18 cellular contexts compared by ENCODE assay signal in genomic region chr7:112982441-112983063, GRCh38.
A peak's percentile ranks its signal among the peaks of the same experiment; 100 is the strongest.
DNase-seq lines count a peak whose midpoint lies in the region; ATAC-seq, FAIRE-seq and TF ChIP-seq lines count a peak whose summit lies in the region.
"Had no signal": no experiment of that assay in that cellular context is flagged by ENCODE, and none has a peak within 500 bp of the region (broad histone marks: within the 10 kb centered on the region; RNA-seq: fewer than 3 reads in every experiment).

No MANE protein-coding gene starts in this region.

- DNase-seq in right atrium auricular region (ENCODE audit: low spot score): no peak
- DNase-seq in heart right ventricle: no peak
- no peak for DNase-seq in stimulated activated naive B cell treated with anti-CD40 and anti-IgM and Interleukin-4, amounts not matched to agents 10 μg/mL and 1 μg/mL and 100 μg/mL, for 72 hours
- no peak for DNase-seq in stomach
- DNase-seq in HepG2 (ENCODE audit: low spot score): no peak
- no peak for DNase-seq in breast epithelium (ENCODE audit: low spot score in 2 of 2)
- DNase-seq: activated CD4-positive, alpha-beta T cell treated with anti-CD3 and anti-CD28 coated beads, Interleukin-2, amount 50 U/mL, for 48 hours; dorsolateral prefrontal cortex; HCEC 1CT; left lung; NCI-H510A treated with DMSO at 0.1 percent for 48 hours; psoas muscle; SK-N-SH; testis had no signal

- peaks cover 0 to 23% of the 10 kb centered on the region in 2 donors for H3K4me1 ChIP-seq in right atrium auricular region
- H3K4me1 ChIP-seq in heart right ventricle: peaks cover 0 to 30% (median 7%) of the 10 kb centered on the region in 9 donors
- H3K4me1 ChIP-seq in stomach: no peaks in the 10 kb centered on the region
- no peaks in the 10 kb centered on the region for H3K4me1 ChIP-seq in HepG2 (ENCODE audit: insufficient read depth, low read length)
- H3K4me1 ChIP-seq in breast epithelium: no peaks in the 10 kb centered on the region
- H3K4me1 ChIP-seq: A549, left lung, psoas muscle, testis had no signal

- peaks cover 15% of the 10 kb centered on the region for H3K36me3 ChIP-seq in right atrium auricular region
- H3K36me3 ChIP-seq in heart right ventricle: no peaks in the 10 kb centered on the region
- no peaks in the 10 kb centered on the region for H3K36me3 ChIP-seq in stomach
- H3K36me3 ChIP-seq in HepG2 (replicated peaks in 1 of 2; ENCODE audit: control insufficient read depth in 1 of 2, insufficient read depth in 2 of 2, low read length in 2 of 2): no peaks in the 10 kb centered on the region
- no peaks in the 10 kb centered on the region for H3K36me3 ChIP-seq in breast epithelium
- H3K36me3 ChIP-seq: left lung had no signal

- H3K4me3 ChIP-seq in right atrium auricular region: no peak overlapping the region
- no peak overlapping the region for H3K4me3 ChIP-seq in heart right ventricle
- no peak overlapping the region for H3K4me3 ChIP-seq in stomach
- H3K4me3 ChIP-seq in HepG2 (replicated peaks in 1 of 3; ENCODE audit: insufficient read depth in 1 of 3, low read depth in 2 of 3, low read length in 3 of 3): no peak overlapping the region
- no peak overlapping the region for H3K4me3 ChIP-seq in breast epithelium
- H3K4me3 ChIP-seq: A549, dorsolateral prefrontal cortex, left lung, psoas muscle, testis had no signal

- H3K27me3 ChIP-seq in right atrium auricular region: no peaks in the 10 kb centered on the region
- no peaks in the 10 kb centered on the region for H3K27me3 ChIP-seq in heart right ventricle
- H3K27me3 ChIP-seq in stomach: no peaks in the 10 kb centered on the region
- H3K27me3 ChIP-seq in HepG2 (ENCODE audit: control insufficient read depth in 1 of 2, insufficient read depth in 2 of 2, low read length in 2 of 2): no peaks in the 10 kb centered on the region
- H3K27me3 ChIP-seq in breast epithelium: no peaks in the 10 kb centered on the region
- H3K27me3 ChIP-seq: left lung, testis had no signal

- H3K27me3 Mint-ChIP-seq in stimulated activated naive B cell treated with anti-CD40 and anti-IgM and Interleukin-4, amounts not matched to agents 10 μg/mL and 1 μg/mL and 100 μg/mL, for 72 hours: no peaks in the 10 kb centered on the region

- H3K4me2 ChIP-seq in HepG2 (ENCODE audit: low read depth, low read length): no peak overlapping the region
- H3K4me2 ChIP-seq: A549, SK-N-SH had no signal

- H3K9me3 Mint-ChIP-seq in stimulated activated naive B cell treated with anti-CD40 and anti-IgM and Interleukin-4, amounts not matched to agents 10 μg/mL and 1 μg/mL and 100 μg/mL, for 72 hours: no peaks in the 10 kb centered on the region
- H3K9me3 Mint-ChIP-seq: activated naive CD4-positive, alpha-beta T cell treated with anti-CD3 and anti-CD28 coated beads, Interleukin-2, amount 50 U/mL, for 24 hours had no signal

- no peak overlapping the region for H2AFZ ChIP-seq in HepG2 (ENCODE audit: low read length)

- peak overlapping the region in 1 of 2 donors; percentile 28 for H3K4me3 Mint-ChIP-seq in stimulated activated naive B cell treated with anti-CD40 and anti-IgM and Interleukin-4, amounts not matched to agents 10 μg/mL and 1 μg/mL and 100 μg/mL, for 72 hours
- H3K4me3 Mint-ChIP-seq: activated naive CD4-positive, alpha-beta T cell treated with anti-CD3 and anti-CD28 coated beads, Interleukin-2, amount 50 U/mL, for 24 hours had no signal

- no peak overlapping the region for H3K9ac ChIP-seq in HepG2 (ENCODE audit: insufficient read depth, low read depth, low read length)
- H3K9ac ChIP-seq: SK-N-SH had no signal

- POLR2A ChIA-PET in HepG2 (lab: Yijun Ruan, JAX): no interaction called here

- 68 to 81% methylated on average over 1 of the region's 1 CpG for WGBS in heart right ventricle, 2 donors
- WGBS in stomach, 5 donors: 32 to 70% (median 55%) methylated on average over 1 of the region's 1 CpG
- WGBS in HepG2 (ENCODE audit: low lambda C conversion rate): 4% methylated on average over 1 of the region's 1 CpG

- TF ChIP-seq POLR2A in stomach (IDR thresholded peaks at IDR 0.05): no peak
- TF ChIP-seq POLR2A in HepG2 (IDR thresholded peaks at IDR 0.05; ENCODE audit: insufficient read depth in 1 of 2, low read depth in 2 of 2, low read length in 2 of 2): no peak
- TF ChIP-seq POLR2A in breast epithelium (IDR thresholded peaks at IDR 0.05): no peak

- no peaks in the 10 kb centered on the region for H3K79me2 ChIP-seq in HepG2 (ENCODE audit: insufficient read depth, low read length)

- TF ChIP-seq CTCF in right atrium auricular region (IDR thresholded peaks at IDR 0.05) (no peak), heart right ventricle (IDR thresholded peaks at IDR 0.05) (no peak), stomach (IDR thresholded peaks at IDR 0.05) (no peak), HepG2 (CRISPR knock-in tag; IDR thresholded peaks at IDR 0.05) (no peak), breast epithelium (IDR thresholded peaks at IDR 0.05) (no peak)

- H4K20me1 ChIP-seq in HepG2 (ENCODE audit: insufficient read depth, low read length): no peaks in the 10 kb centered on the region

- H3K27ac ChIP-seq in right atrium auricular region (peak overlapping the region; percentile 29 to 90), heart right ventricle (peak overlapping the region in 5 of 10 donors; percentile 40 to 74 (median 71)), stomach (no peak overlapping the region), HepG2 (ENCODE audit: extremely low read length, insufficient read depth, low read length) (no peak overlapping the region), breast epithelium (no peak overlapping the region)
- H3K27ac ChIP-seq: A549, dorsolateral prefrontal cortex, left lung, psoas muscle, testis had no signal

- peaks cover 6 to 19% of the 10 kb centered on the region in 2 donors for H3K4me1 Mint-ChIP-seq in stimulated activated naive B cell treated with anti-CD40 and anti-IgM and Interleukin-4, amounts not matched to agents 10 μg/mL and 1 μg/mL and 100 μg/mL, for 72 hours
- H3K4me1 Mint-ChIP-seq: activated naive CD4-positive, alpha-beta T cell treated with anti-CD3 and anti-CD28 coated beads, Interleukin-2, amount 50 U/mL, for 24 hours had no signal

- FAIRE-seq in HepG2 (lab: Jason Lieb, UNC): no peak
- FAIRE-seq: A549 had no signal

- CTCF ChIA-PET in HepG2 (lab: Yijun Ruan, JAX; ENCODE audit: low intra/inter-chr PET ratio, low total read pairs): no interaction called here

- peak overlapping the region; percentile 67 for H3K27ac Mint-ChIP-seq in stimulated activated naive B cell treated with anti-CD40 and anti-IgM and Interleukin-4, amounts not matched to agents 10 μg/mL and 1 μg/mL and 100 μg/mL, for 72 hours

- H3K9me3 ChIP-seq in right atrium auricular region (no peaks in the 10 kb centered on the region), heart right ventricle (no peaks in the 10 kb centered on the region), stomach (no peaks in the 10 kb centered on the region), HepG2 (ENCODE audit: low read length) (no peaks in the 10 kb centered on the region), breast epithelium (no peaks in the 10 kb centered on the region)
- H3K9me3 ChIP-seq: A549, left lung, psoas muscle, SK-N-SH, testis had no signal

- BruUV-seq in HepG2 (replicated peaks; lab: Mats Ljungman, UMichigan): no TSS peak

- in situ Hi-C loops in HepG2 (cut with HindIII; ENCODE audit: extremely low pct_ligation_motif_present, low pct_unique_long_range_greater_than_20kb): no loop called here

- no peak for TF ChIP-seq EP300 in stomach (IDR thresholded peaks at IDR 0.05)
- TF ChIP-seq EP300 in HepG2 (IDR thresholded peaks at IDR 0.05; ENCODE audit: low read depth in 2 of 2, low read length in 2 of 2): no peak
- TF ChIP-seq EP300 in HepG2 (CRISPR knock-in tag; IDR thresholded peaks at IDR 0.05; ENCODE audit: borderline replicate concordance): no peak

- intact Hi-C loops in heart right ventricle (cut with DNase I) (no loop called here), stomach (cut with DNase I; ENCODE audit: low total_unique reads) (no loop called here), HepG2 (cut with micrococcal nuclease; ENCODE audit: unreplicated experiment) (no loop called here), breast epithelium (cut with DNase I; ENCODE audit: low total_unique reads) (no loop called here)

- no peaks in the 10 kb centered on the region for H3K36me3 Mint-ChIP-seq in stimulated activated naive B cell treated with anti-CD40 and anti-IgM and Interleukin-4, amounts not matched to agents 10 μg/mL and 1 μg/mL and 100 μg/mL, for 72 hours
- H3K36me3 Mint-ChIP-seq: activated naive CD4-positive, alpha-beta T cell treated with anti-CD3 and anti-CD28 coated beads, Interleukin-2, amount 50 U/mL, for 24 hours had no signal

- no peak for TF ChIP-seq RAD21 in HepG2 (CRISPR knock-in tag; IDR thresholded peaks at IDR 0.05)

- ATAC-seq in heart right ventricle (no peak), HG02588 (IDR thresholded peaks at IDR 0.05; ENCODE audit: unreplicated experiment) (peak; percentile 59), HG03342 (IDR thresholded peaks at IDR 0.05; ENCODE audit: unreplicated experiment) (peak; percentile 73), HepG2 (no peak)
- peak; percentile 76 to 83 for ATAC-seq in stimulated activated naive B cell treated with anti-CD40 and anti-IgM and Interleukin-4, amounts not matched to agents 10 μg/mL and 1 μg/mL and 100 μg/mL, for 72 hours (replicated peaks)
- ATAC-seq: A549, left lung, psoas muscle had no signal

TF ChIP-seq in HepG2, 621 proteins besides CTCF, POLR2A, EP300 and RAD21 (continues in another document):
- TF ChIP-seq HES4 (CRISPR knock-in tag; IDR thresholded peaks at IDR 0.05; ENCODE audit: borderline replicate concordance): no peak
- TF ChIP-seq, protein P1, sequence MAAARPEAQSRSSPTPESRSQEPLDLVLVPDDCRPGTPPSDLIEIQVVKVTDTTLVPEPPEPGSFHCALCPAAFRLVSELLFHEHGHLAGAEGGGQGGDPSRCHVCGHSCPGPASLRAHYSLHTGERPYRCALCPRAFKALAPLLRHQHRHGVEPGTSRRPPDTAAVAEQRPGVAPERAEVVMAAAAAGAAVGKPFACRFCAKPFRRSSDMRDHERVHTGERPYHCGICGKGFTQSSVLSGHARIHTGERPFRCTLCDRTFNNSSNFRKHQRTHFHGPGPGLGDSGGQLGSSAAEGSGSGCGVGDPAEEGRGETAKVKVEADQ (CRISPR knock-in tag; IDR thresholded peaks at IDR 0.05; ENCODE audit: borderline replicate concordance): no peak

Comparison
In these comparisons a context has a peak if more than half of its experiments do, and no peak if none do; other contexts are left out.
1. H3K27ac ChIP-seq: peak in right atrium auricular region (2 of 2); none in stomach (0 of 5), HepG2 (single experiment) and breast epithelium (0 of 2).
2. ATAC-seq: peak in HG02588 (single experiment), HG03342 (single experiment) and stimulated activated naive B cell treated with anti-CD40 and anti-IgM and Interleukin-4, amounts not matched to agents 10 μg/mL and 1 μg/mL and 100 μg/mL, for 72 hours (2 of 2); none in heart right ventricle (0 of 8) and HepG2 (single experiment).